Comparison of ENCODE assay signal across 8 cellular contexts in genomic region chr7:106126170-106126938, GRCh38.
DNase-seq lines count a peak whose midpoint lies in the region; ATAC-seq lines count a peak whose summit lies in the region.

No MANE protein-coding gene starts in this region.

- DNase-seq in activated CD4-positive, CD25-positive, alpha-beta regulatory T cell treated with anti-CD3 and anti-CD28 coated beads, Interleukin-2, amount 50 U/mL, for 72 hours: no peak
- no peak for DNase-seq in T-helper 2 cell treated with Interferon-gamma antibody and Interleukin-4, amounts not matched to agents 5 μg/mL and 100 μg/mL, for 36 hours (ENCODE audit: low spot score)
- DNase-seq in effector CD4-positive, alpha-beta T cell: peak; percentile 37
- no peak for DNase-seq in islet precursor cell

- H3K27ac Mint-ChIP-seq in T-helper 2 cell treated with Interferon-gamma antibody and Interleukin-4, amounts not matched to agents 5 μg/mL and 100 μg/mL, for 36 hours: peak overlapping the region; percentile 65
- no peak overlapping the region for H3K27ac Mint-ChIP-seq in stimulated activated naive CD8-positive, alpha-beta T cell treated with anti-CD3 and anti-CD28 coated beads, Interleukin-15, Interleukin-2, amounts not matched to agents 100 ng/mL and 50 ng/mL, for 24 hours

- no peaks in the 10 kb centered on the region for H3K9me3 Mint-ChIP-seq in T-helper 2 cell treated with Interferon-gamma antibody and Interleukin-4, amounts not matched to agents 5 μg/mL and 100 μg/mL, for 36 hours
- no peaks in the 10 kb centered on the region for H3K9me3 Mint-ChIP-seq in stimulated activated naive CD8-positive, alpha-beta T cell treated with anti-CD3 and anti-CD28 coated beads, Interleukin-15, Interleukin-2, amounts not matched to agents 100 ng/mL and 50 ng/mL, for 24 hours

- H3K4me1 Mint-ChIP-seq in T-helper 2 cell treated with Interferon-gamma antibody and Interleukin-4, amounts not matched to agents 5 μg/mL and 100 μg/mL, for 36 hours (ENCODE audit: low read depth): peaks cover 14% of the 10 kb centered on the region
- H3K4me1 Mint-ChIP-seq in stimulated activated naive CD8-positive, alpha-beta T cell treated with anti-CD3 and anti-CD28 coated beads, Interleukin-15, Interleukin-2, amounts not matched to agents 100 ng/mL and 50 ng/mL, for 24 hours (ENCODE audit: low read depth): peaks cover 10% of the 10 kb centered on the region

- H3K4me3 Mint-ChIP-seq in T-helper 2 cell treated with Interferon-gamma antibody and Interleukin-4, amounts not matched to agents 5 μg/mL and 100 μg/mL, for 36 hours: peak overlapping the region; percentile 72
- peak overlapping the region; percentile 65 for H3K4me3 Mint-ChIP-seq in stimulated activated naive CD8-positive, alpha-beta T cell treated with anti-CD3 and anti-CD28 coated beads, Interleukin-15, Interleukin-2, amounts not matched to agents 100 ng/mL and 50 ng/mL, for 24 hours

- peaks cover 15% of the 10 kb centered on the region for H3K27me3 Mint-ChIP-seq in T-helper 2 cell treated with Interferon-gamma antibody and Interleukin-4, amounts not matched to agents 5 μg/mL and 100 μg/mL, for 36 hours (ENCODE audit: low read depth)
- H3K27me3 Mint-ChIP-seq in stimulated activated naive CD8-positive, alpha-beta T cell treated with anti-CD3 and anti-CD28 coated beads, Interleukin-15, Interleukin-2, amounts not matched to agents 100 ng/mL and 50 ng/mL, for 24 hours: no peaks in the 10 kb centered on the region

- no peaks in the 10 kb centered on the region for H3K36me3 Mint-ChIP-seq in T-helper 2 cell treated with Interferon-gamma antibody and Interleukin-4, amounts not matched to agents 5 μg/mL and 100 μg/mL, for 36 hours (ENCODE audit: low read depth)
- H3K36me3 Mint-ChIP-seq in stimulated activated naive CD8-positive, alpha-beta T cell treated with anti-CD3 and anti-CD28 coated beads, Interleukin-15, Interleukin-2, amounts not matched to agents 100 ng/mL and 50 ng/mL, for 24 hours (ENCODE audit: low read depth): no peaks in the 10 kb centered on the region

- ATAC-seq in activated CD4-positive, CD25-positive, alpha-beta regulatory T cell treated with anti-CD3 and anti-CD28 coated beads, Interleukin-2, amount 50 U/mL, for 24 hours: peak; percentile 71 to 83
- ATAC-seq in GM18520 (IDR thresholded peaks at IDR 0.05; ENCODE audit: unreplicated experiment) (no peak), HG02571 (IDR thresholded peaks at IDR 0.05; ENCODE audit: unreplicated experiment) (no peak)

Comparison
In these comparisons a context has a peak if more than half of its experiments do, and no peak if none do; other contexts are left out.
1. ATAC-seq: peak in activated CD4-positive, CD25-positive, alpha-beta regulatory T cell treated with anti-CD3 and anti-CD28 coated beads, Interleukin-2, amount 50 U/mL, for 24 hours (2 of 2); none in GM18520 (single experiment) and HG02571 (single experiment).